10 cellular contexts compared by ENCODE assay signal in the genomic region with DNA sequence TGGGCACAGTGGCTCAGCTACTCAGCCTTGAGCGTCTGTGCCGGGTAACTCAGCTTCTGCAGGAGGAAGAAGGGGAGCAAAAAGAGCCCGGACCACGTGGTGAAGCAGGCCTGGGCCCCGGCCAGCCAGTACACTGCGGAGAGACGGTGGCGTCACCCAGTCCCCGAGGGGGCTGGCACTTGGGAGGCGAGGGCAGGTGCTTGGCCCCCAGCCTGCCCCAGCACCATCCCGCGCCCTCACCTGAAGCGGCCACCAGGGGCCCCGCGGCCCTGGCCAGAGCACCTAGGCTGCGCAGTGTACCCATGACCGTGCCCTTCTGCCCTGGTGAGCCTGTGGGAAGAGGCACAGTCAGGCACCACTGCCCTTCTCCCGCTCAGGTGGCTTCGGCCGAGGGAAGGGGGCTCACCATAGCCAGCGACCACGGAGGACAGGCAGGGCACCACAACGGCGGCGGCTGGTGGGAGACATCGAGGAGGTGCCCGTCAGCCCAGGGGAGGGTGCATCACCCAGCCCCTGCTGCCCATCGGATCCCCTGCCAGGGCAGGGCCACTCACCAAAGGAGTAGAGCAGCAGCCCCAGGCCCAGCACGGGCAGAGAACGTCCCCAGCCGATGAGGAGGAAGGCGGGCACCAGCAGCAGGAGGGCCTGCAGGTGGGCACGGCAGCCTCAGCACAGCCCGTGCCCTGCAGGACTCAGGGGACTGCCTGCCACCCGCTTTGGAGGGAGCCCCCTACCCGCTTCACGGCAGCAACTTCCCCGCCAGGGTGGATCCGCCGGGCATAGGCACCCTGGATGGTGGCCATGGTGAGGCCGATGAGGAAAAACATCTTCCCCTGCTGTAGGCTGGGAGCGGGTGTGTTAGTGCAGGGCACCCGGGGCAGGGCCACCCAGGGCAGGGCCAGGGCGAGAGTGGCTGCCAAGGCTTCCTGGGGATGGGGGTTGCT. TPM values are rescaled to one million over a fixed set of nuclear protein-coding genes. Genes with fewer than 3 reads are reported as not detected.
A peak's percentile ranks its signal among the peaks of the same experiment; 100 is the strongest.
DNase-seq lines count a peak whose midpoint lies in the region; TF ChIP-seq lines count a peak whose summit lies in the region.
"Had no signal": no experiment of that assay in that cellular context is flagged by ENCODE, and none has a peak within 500 bp of the region (broad histone marks: within the 10 kb centered on the region; RNA-seq: fewer than 3 reads in every experiment).

No MANE protein-coding gene starts in this region.

- no peak for DNase-seq in T-helper 2 cell treated with Interferon-gamma antibody and Interleukin-4, amounts not matched to agents 5 μg/mL and 100 μg/mL, for 36 hours (ENCODE audit: low spot score)
- DNase-seq in T-helper 2 cell (no peak), immature natural killer cell (peak in 1 of 3 donors; percentile 17), thyroid gland (peak; percentile 93), NCI-H748 (lab: John Stamatoyannopoulos, UW; ENCODE audit: unreplicated experiment) (no peak), NCI-H2227 treated with DMSO at 0.1 percent for 48 hours (lab: John Stamatoyannopoulos, UW) (no peak)
- DNase-seq in activated T-cell treated with anti-CD3 and anti-CD28 coated beads, Interleukin-2, amount 50 U/mL, for 24 hours: peak; percentile 34
- DNase-seq in stimulated activated CD4-positive, alpha-beta T cell treated with anti-CD3 and anti-CD28 coated beads, Interleukin-4, amount 100 ng/mL, for 1 hour: no peak
- DNase-seq: NCI-H1417 treated with DMSO at 0.1 percent for 48 hours had no signal

- H3K27ac Mint-ChIP-seq in T-helper 2 cell treated with Interferon-gamma antibody and Interleukin-4, amounts not matched to agents 5 μg/mL and 100 μg/mL, for 36 hours: peak overlapping the region; percentile 88
- H3K27ac Mint-ChIP-seq in activated T-cell treated with anti-CD3 and anti-CD28 coated beads, Interleukin-2, amount 50 U/mL, for 24 hours: peak overlapping the region; percentile 95
- H3K27ac Mint-ChIP-seq in immature natural killer cell: peak overlapping the region; percentile 88 to 96 (median 92)

- no peaks in the 10 kb centered on the region for H3K9me3 Mint-ChIP-seq in T-helper 2 cell treated with Interferon-gamma antibody and Interleukin-4, amounts not matched to agents 5 μg/mL and 100 μg/mL, for 36 hours
- no peaks in the 10 kb centered on the region for H3K9me3 Mint-ChIP-seq in activated T-cell treated with anti-CD3 and anti-CD28 coated beads, Interleukin-2, amount 50 U/mL, for 24 hours
- H3K9me3 Mint-ChIP-seq in immature natural killer cell: no peaks in the 10 kb centered on the region

- TF ChIP-seq CTCF in thyroid gland (IDR thresholded peaks at IDR 0.05): peak in 5 of 6 experiments; percentile 16 to 63 (median 55)

- intact Hi-C loops in thyroid gland (cut with DNase I): loop anchor here (5.0 kb wide), 2 partner anchors 89 to 169 kb away; a partner anchor contains a TSS

- H3K27ac ChIP-seq in thyroid gland: peak overlapping the region; percentile 86 to 97 (median 88)
- H3K27ac ChIP-seq: C4-2B had no signal

- peaks cover 53% of the 10 kb centered on the region in 2 donors for H3K4me1 ChIP-seq in thyroid gland

- H3K36me3 Mint-ChIP-seq in T-helper 2 cell treated with Interferon-gamma antibody and Interleukin-4, amounts not matched to agents 5 μg/mL and 100 μg/mL, for 36 hours (ENCODE audit: low read depth): peaks cover 45% of the 10 kb centered on the region
- peaks cover 82% of the 10 kb centered on the region for H3K36me3 Mint-ChIP-seq in activated T-cell treated with anti-CD3 and anti-CD28 coated beads, Interleukin-2, amount 50 U/mL, for 24 hours (ENCODE audit: low read depth)
- peaks cover 6 to 24% (median 11%) of the 10 kb centered on the region in 3 donors for H3K36me3 Mint-ChIP-seq in immature natural killer cell

- WGBS in thyroid gland, 2 donors: 59 to 86% methylated on average over 10 to 17 of the region's 44 CpGs

- H3K27me3 Mint-ChIP-seq in T-helper 2 cell treated with Interferon-gamma antibody and Interleukin-4, amounts not matched to agents 5 μg/mL and 100 μg/mL, for 36 hours (ENCODE audit: low read depth): no peaks in the 10 kb centered on the region
- no peaks in the 10 kb centered on the region for H3K27me3 Mint-ChIP-seq in activated T-cell treated with anti-CD3 and anti-CD28 coated beads, Interleukin-2, amount 50 U/mL, for 24 hours
- H3K27me3 Mint-ChIP-seq in immature natural killer cell (ENCODE audit: low read depth in 3 of 3): peaks cover 4 to 27% (median 9%) of the 10 kb centered on the region in 3 donors

- H3K4me3 Mint-ChIP-seq in T-helper 2 cell treated with Interferon-gamma antibody and Interleukin-4, amounts not matched to agents 5 μg/mL and 100 μg/mL, for 36 hours: peak overlapping the region; percentile 96
- H3K4me3 Mint-ChIP-seq in activated T-cell treated with anti-CD3 and anti-CD28 coated beads, Interleukin-2, amount 50 U/mL, for 24 hours: peak overlapping the region; percentile 94
- H3K4me3 Mint-ChIP-seq in immature natural killer cell: peak overlapping the region in 4 of 5 donors; percentile 13 to 89 (median 80)

- TF ChIP-seq POLR2A in thyroid gland (IDR thresholded peaks at IDR 0.05): peak in 1 of 2 donors; percentile 58

- H3K27me3 ChIP-seq in thyroid gland: no peaks in the 10 kb centered on the region

- H3K9me3 ChIP-seq in thyroid gland: no peaks in the 10 kb centered on the region

- peaks cover 20 to 30% of the 10 kb centered on the region in 2 donors for H3K36me3 ChIP-seq in thyroid gland

- H3K4me1 Mint-ChIP-seq in T-helper 2 cell treated with Interferon-gamma antibody and Interleukin-4, amounts not matched to agents 5 μg/mL and 100 μg/mL, for 36 hours (ENCODE audit: low read depth): peaks cover 23% of the 10 kb centered on the region
- peaks cover 23% of the 10 kb centered on the region for H3K4me1 Mint-ChIP-seq in activated T-cell treated with anti-CD3 and anti-CD28 coated beads, Interleukin-2, amount 50 U/mL, for 24 hours (ENCODE audit: low read depth)
- peaks cover 25 to 35% of the 10 kb centered on the region in 2 donors for H3K4me1 Mint-ChIP-seq in immature natural killer cell

- no peak overlapping the region for H3K4me3 ChIP-seq in thyroid gland (replicated peaks in 1 of 3)

RNA-seq across cellular contexts. Expression of a gene that starts 32.1 kb away (rescaled TPM):
- polyA plus RNA-seq in immature natural killer cell: 10 to 100 TPM in 1 of 3 donors, 1 to 10 TPM in 2; 1.3 to 19.2 (median 5.0) TPM
- 10 to 100 TPM; 18.4 to 24.8 (median 19.3) TPM for total RNA-seq in thyroid gland

RNA-seq across cellular contexts. Expression of a gene that starts 32.3 kb away (rescaled TPM):
- 1 to 10 TPM; 2.7 to 4.4 (median 4.0) TPM for polyA plus RNA-seq in immature natural killer cell
- 10 to 100 TPM in 1 of 4 donors, 1 to 10 TPM in 3; 7.6 to 10.8 (median 9.1) TPM for total RNA-seq in thyroid gland

Comparison
In these comparisons a context has a peak if more than half of its experiments do, and no peak if none do; other contexts are left out.
1. DNase-seq: peak in activated T-cell treated with anti-CD3 and anti-CD28 coated beads, Interleukin-2, amount 50 U/mL, for 24 hours (single experiment) and thyroid gland (2 of 2); none in T-helper 2 cell treated with Interferon-gamma antibody and Interleukin-4, amounts not matched to agents 5 μg/mL and 100 μg/mL, for 36 hours (single experiment), T-helper 2 cell (0 of 5), NCI-H748 (single experiment), stimulated activated CD4-positive, alpha-beta T cell treated with anti-CD3 and anti-CD28 coated beads, Interleukin-4, amount 100 ng/mL, for 1 hour (single experiment) and NCI-H2227 treated with DMSO at 0.1 percent for 48 hours (single experiment).
2. Peak in every context shown above with its lines, with median percentiles within 50 percentile points of each other: H3K27ac Mint-ChIP-seq and H3K4me3 Mint-ChIP-seq.